Comparison of ENCODE assay signal across 8 cellular contexts in genomic region chr1:174114788-174115448, GRCh38. TPM values are rescaled to one million over a fixed set of nuclear protein-coding genes. Genes with fewer than 3 reads are reported as not detected.
A peak's percentile ranks its signal among the peaks of the same experiment; 100 is the strongest.
DNase-seq lines count a peak whose midpoint lies in the region; ATAC-seq, FAIRE-seq and TF ChIP-seq lines count a peak whose summit lies in the region.

No MANE protein-coding gene starts in this region.

- H3K4me3 ChIP-seq in OCI-LY7 (ENCODE audit: low read depth, low read length, poor library complexity, severe bottlenecking): no peak overlapping the region
- H3K4me3 ChIP-seq in cardiac fibroblast (replicated peaks in 1 of 2; ENCODE audit: low read depth in 2 of 2, low read length in 2 of 2): no peak overlapping the region
- H3K4me3 ChIP-seq in HepG2 (replicated peaks in 1 of 3; ENCODE audit: insufficient read depth in 1 of 3, low read depth in 2 of 3, low read length in 3 of 3): peak overlapping the region in 1 of 3 experiments; percentile 38; a peak in 1 of 6 replicates

- no peaks in the 10 kb centered on the region for H3K36me3 ChIP-seq in OCI-LY7 (ENCODE audit: insufficient read depth, low read length)
- H3K36me3 ChIP-seq in HepG2 (replicated peaks in 1 of 2; ENCODE audit: control insufficient read depth in 1 of 2, insufficient read depth in 2 of 2, low read length in 2 of 2): no peaks in the 10 kb centered on the region

- H3K9me2 ChIP-seq in OCI-LY7 (ENCODE audit: insufficient read depth, low read length): no peaks in the 10 kb centered on the region

- POLR2A ChIA-PET in OCI-LY7 (lab: Charles Lee): interaction anchor here (0.6 to 1.2 kb wide), 4 partner anchors 35 to 397 kb away, joined by 3 to 6 read pairs (median 4); partner anchors contain the start of gene ZBTB37
- POLR2A ChIA-PET in HepG2 (lab: Yijun Ruan, JAX): interaction anchor here (1.2 kb wide), 1 partner anchor 93 kb away, joined by 3 read pairs; the partner anchor contains the start of gene RC3H1

- TF ChIP-seq POLR2A in HepG2 (IDR thresholded peaks at IDR 0.05; ENCODE audit: insufficient read depth in 1 of 2, low read depth in 2 of 2, low read length in 2 of 2): no peak

- H3K27ac ChIP-seq in OCI-LY7 (ENCODE audit: low read depth, low read length, poor library complexity, severe bottlenecking) (no peak overlapping the region), HepG2 (ENCODE audit: extremely low read length, insufficient read depth, low read length) (no peak overlapping the region)

- no peaks in the 10 kb centered on the region for H3K9me3 ChIP-seq in OCI-LY7 (ENCODE audit: low read length)
- no peaks in the 10 kb centered on the region for H3K9me3 ChIP-seq in HepG2 (ENCODE audit: low read length)

- FAIRE-seq in HepG2 (lab: Jason Lieb, UNC) (peak; percentile 92), urothelium cell line (lab: Jason Lieb, UNC) (no peak)

- 0 out of 2 replicates have a peak, but pooled peaks have one; percentile 37 for TF ChIP-seq RAD21 in HepG2 (CRISPR knock-in tag; IDR thresholded peaks at IDR 0.05)

- intact Hi-C loops in OCI-LY7 (cut with micrococcal nuclease; ENCODE audit: unreplicated experiment) (no loop called here), HepG2 (cut with micrococcal nuclease; ENCODE audit: unreplicated experiment) (no loop called here)

- CTCF ChIA-PET in OCI-LY7 (lab: Charles Lee; ENCODE audit: unreplicated experiment): no interaction called here
- CTCF ChIA-PET in HepG2 (lab: Yijun Ruan, JAX; ENCODE audit: low intra/inter-chr PET ratio, low total read pairs): no interaction called here

- H3K79me2 ChIP-seq in OCI-LY7 (ENCODE audit: insufficient read depth, low read depth, low read length): no peaks in the 10 kb centered on the region
- no peaks in the 10 kb centered on the region for H3K79me2 ChIP-seq in HepG2 (ENCODE audit: insufficient read depth, low read length)

- peaks cover 4% of the 10 kb centered on the region for H3K4me1 ChIP-seq in OCI-LY7 (ENCODE audit: insufficient read depth, low read length, poor library complexity, severe bottlenecking)
- peaks cover 20% of the 10 kb centered on the region for H3K4me1 ChIP-seq in HepG2 (ENCODE audit: insufficient read depth, low read length)

- in situ Hi-C loops in HepG2 (cut with HindIII; ENCODE audit: extremely low pct_ligation_motif_present, low pct_unique_long_range_greater_than_20kb): loop anchor here (10.0 kb wide), 1 partner anchor 60 kb away; no protein-coding TSS in a partner anchor

- TF ChIP-seq EP300 in HepG2 (IDR thresholded peaks at IDR 0.05; ENCODE audit: low read depth in 2 of 2, low read length in 2 of 2) (0 out of 4 replicates have a peak, but pooled peaks of 1 of the 2 experiments have one; percentile 32), HepG2 (CRISPR knock-in tag; IDR thresholded peaks at IDR 0.05; ENCODE audit: borderline replicate concordance) (no peak)

- H3K4me2 ChIP-seq in OCI-LY7 (ENCODE audit: low read length): no peak overlapping the region
- H3K4me2 ChIP-seq in HepG2 (ENCODE audit: low read depth, low read length): peak overlapping the region; percentile 72

- peak; percentile 83 for TF ChIP-seq CTCF in OCI-LY7 (conservative IDR thresholded peaks at IDR 0.05; ENCODE audit: low read length)
- peak; percentile 85 for TF ChIP-seq CTCF in cardiac fibroblast (IDR thresholded peaks at IDR 0.05; ENCODE audit: low read depth, low read length)
- peak; percentile 80 for TF ChIP-seq CTCF in HepG2 (CRISPR knock-in tag; IDR thresholded peaks at IDR 0.05)

- H3K9ac ChIP-seq in HepG2 (ENCODE audit: insufficient read depth, low read depth, low read length): peak overlapping the region; percentile 20; the same call in 1 of the 2 replicates

- peak; percentile 52 for DNase-seq in D341Med (ENCODE audit: low spot score)
- peak; percentile 81 for DNase-seq in HT-29 (ENCODE audit: low spot score)
- peak; percentile 75 for DNase-seq in OCI-LY7 (ENCODE audit: low spot score)
- DNase-seq in cardiac fibroblast (ENCODE audit: low read depth in 2 of 2): peak; percentile 58 to 79
- DNase-seq in HepG2 (ENCODE audit: low spot score): peak; percentile 83
- DNase-seq in urothelium cell line (ENCODE audit: low spot score): peak; percentile 50
- DNase-seq in COR-L47 (lab: John Stamatoyannopoulos, UW): no peak

- H4K20me1 ChIP-seq in OCI-LY7 (ENCODE audit: insufficient read depth, low read length) (no peaks in the 10 kb centered on the region), HepG2 (ENCODE audit: insufficient read depth, low read length) (no peaks in the 10 kb centered on the region)

- H3K27me3 ChIP-seq in HepG2 (ENCODE audit: control insufficient read depth in 1 of 2, insufficient read depth in 2 of 2, low read length in 2 of 2): no peaks in the 10 kb centered on the region

- H2AFZ ChIP-seq in OCI-LY7 (ENCODE audit: low read length) (no peak overlapping the region), HepG2 (ENCODE audit: low read length) (peak overlapping the region; percentile 35)

- ATAC-seq in GM18867 (IDR thresholded peaks at IDR 0.05; ENCODE audit: unreplicated experiment) (peak; percentile 93), HepG2 (peak; percentile 100)

- BruUV-seq in OCI-LY7 (replicated peaks; lab: Mats Ljungman, UMichigan) (no TSS peak), HepG2 (replicated peaks; lab: Mats Ljungman, UMichigan) (no TSS peak)

- 35% methylated on average over 6 of the region's 6 CpGs for WGBS in HepG2 (ENCODE audit: low lambda C conversion rate)

TF ChIP-seq in HepG2, 621 proteins besides CTCF, POLR2A, EP300 and RAD21 (continues in another document):
- TF ChIP-seq POGZ (CRISPR knock-in tag; IDR thresholded peaks at IDR 0.05): peak; percentile 64
- 0 out of 2 replicates have a peak, but pooled peaks have one; percentile 40 for TF ChIP-seq ARID3A (IDR thresholded peaks at IDR 0.05; ENCODE audit: low read depth, low read length)
- no peak for TF ChIP-seq ZFP36L1 (CRISPR knock-in tag; IDR thresholded peaks at IDR 0.05)
- no peak for TF ChIP-seq SOX6 (IDR thresholded peaks at IDR 0.05)
- peak; percentile 65 for TF ChIP-seq SOX6 (CRISPR knock-in tag; IDR thresholded peaks at IDR 0.05)

RNA-seq across cellular contexts. Expression of gene RABGAP1L, which starts 44.4 kb away (rescaled TPM):
- 18.4 and 20.2 TPM in 2 replicates for total RNA-seq in HT-29 (2014; rRNA removed; shearing (Covaris generic))
- 98.1 and 142 TPM in 2 replicates for total RNA-seq in OCI-LY7 (2014; rRNA removed; shearing (Covaris generic))
- total RNA-seq in OCI-LY7 (2022) (158 and 175 TPM in 2 replicates), HepG2 (2016; rRNA removed; fragmentation: Illumina TruSeq; extraction: Trizol) (22.6 and 27.8 TPM in 2 replicates)
- 8.0 and 9.8 TPM in 2 replicates for total RNA-seq in HepG2 (2016; cell fraction: cytosol; rRNA removed; fragmentation: Illumina TruSeq; extraction: Trizol; ENCODE audit: low read depth)
- 22.4 and 27.7 TPM in 2 replicates for total RNA-seq in HepG2 (2016; cell fraction: insoluble cytoplasmic fraction; rRNA removed; fragmentation: Illumina TruSeq; extraction: Trizol)
- 6.6 and 7.1 TPM in 2 replicates for total RNA-seq in HepG2 (2016; cell fraction: membrane; rRNA removed; fragmentation: Illumina TruSeq; extraction: Trizol)
- 52.5 and 56.6 TPM in 2 replicates for total RNA-seq in HepG2 (2016; cell fraction: nucleus; rRNA removed; fragmentation: Illumina TruSeq; extraction: Trizol)
- 7.0 and 7.9 TPM in 2 replicates for polyA plus RNA-seq in HepG2 (2011; rRNA removed)
- 3.6 and 6.8 TPM in 2 replicates for polyA plus RNA-seq in HepG2 (2011; cell fraction: cytosol; rRNA removed)
- polyA plus RNA-seq in HepG2 (2011; cell fraction: nucleus; rRNA removed): 6.0 and 8.0 TPM in 2 replicates
- 6.0 and 8.6 TPM in 2 replicates for polyA plus RNA-seq in HepG2 (2012)
- 0.60 and 0.68 TPM in 2 replicates for polyA plus RNA-seq in HepG2 (2016; cell fraction: cytosol; fragmentation: Illumina TruSeq; extraction: Trizol; ENCODE audit: low read depth)
- 12.1 and 13.5 TPM in 2 replicates for polyA plus RNA-seq in HepG2 (2016; cell fraction: insoluble cytoplasmic fraction; fragmentation: Illumina TruSeq; extraction: Trizol; ENCODE audit: low read depth)
- polyA plus RNA-seq in HepG2 (2016; cell fraction: membrane; fragmentation: Illumina TruSeq; extraction: Trizol; ENCODE audit: low read depth): 0.87 and 1.3 TPM in 2 replicates
- 10.1 and 10.5 TPM in 2 replicates for polyA plus RNA-seq in HepG2 (2016; cell fraction: nucleus; fragmentation: Illumina TruSeq; extraction: Trizol; ENCODE audit: insufficient read depth, low read depth)
- polyA minus RNA-seq in HepG2 (2011; rRNA and poly(A)+ RNA removed; ENCODE audit: low replicate concordance): 21.9 and 40.8 TPM in 2 replicates
- polyA minus RNA-seq in HepG2 (2011; cell fraction: cytosol; rRNA and poly(A)+ RNA removed): 14.2 and 22.6 TPM in 2 replicates
- polyA minus RNA-seq in HepG2 (2011; cell fraction: nucleus; rRNA and poly(A)+ RNA removed): 114 and 137 TPM in 2 replicates
